Comparison of ENCODE assay signal across 35 cellular contexts in genomic region chr3:20154078-20154477, GRCh38.
"Had no signal": no experiment of that assay in that cellular context is flagged by ENCODE, and none has a peak within 500 bp of the region (broad histone marks: within the 10 kb centered on the region; RNA-seq: fewer than 3 reads in every experiment).

No MANE protein-coding gene starts in this region.

- H3K9me3 Mint-ChIP-seq: activated CD4-positive, alpha-beta memory T cell treated with anti-CD3 and anti-CD28 coated beads, Interleukin-2, amount 10 ng/mL, durations not matched to agents 7 days and 5 days; activated naive CD4-positive, alpha-beta T cell treated with anti-CD3 and anti-CD28 coated beads for 36 hours; activated naive CD4-positive, alpha-beta T cell treated with anti-CD3 and anti-CD28 coated beads, Interleukin-2, amount 50 U/mL, for 72 hours; activated T-helper 1 cell treated with anti-CD3 and anti-CD28 coated beads, Interleukin-12 subunit alpha, Interleukin-12 subunit beta, Interleukin-2, Interleukin-4 antibody, amounts not matched to agents 30 ng/mL and 10 ng/mL and 1 ng/mL, durations not matched to agents 14 hours and 24 hours and 36 hours; T-helper 1 cell treated with Interleukin-12 subunit alpha and Interleukin-12 subunit beta and Interleukin-4 antibody, amounts not matched to agents 30 μg/mL and 1 μg/mL, for 36 hours had no signal

- ATAC-seq: activated CD8-positive, alpha-beta memory T cell treated with anti-CD3 and anti-CD28 coated beads, Interleukin-2, amount 10 ng/mL, durations not matched to agents 7 days and 5 days; activated naive CD4-positive, alpha-beta T cell treated with anti-CD3 and anti-CD28 coated beads, Interleukin-2, amount 50 U/mL, for 72 hours; PC-3 had no signal

- H3K9me3 ChIP-seq: MG63, Peyer's patch, SJSA1, SK-N-SH had no signal

- DNase-seq: activated CD4-positive, alpha-beta memory T cell treated with anti-CD3 and anti-CD28 coated beads, Interleukin-2, amount 10 ng/mL, durations not matched to agents 7 days and 5 days; activated CD4-positive, alpha-beta T cell treated with anti-CD3 and anti-CD28 coated beads for 1 hour; activated CD4-positive, alpha-beta T cell treated with anti-CD3 and anti-CD28 coated beads for 48 hours; activated CD4-positive, CD25-positive, alpha-beta regulatory T cell; activated CD8-positive, alpha-beta memory T cell treated with anti-CD3 and anti-CD28 coated beads for 24 hours; activated CD8-positive, alpha-beta memory T cell treated with anti-CD3 and anti-CD28 coated beads, Interleukin-2, amount 10 ng/mL, durations not matched to agents 7 days and 5 days; activated CD8-positive, alpha-beta memory T cell treated with anti-CD3 and anti-CD28 coated beads, Interleukin-2, amount 50 U/mL, for 48 hours; activated gamma-delta T cell treated with Interleukin-2 at 50 U/mL for 16 hours; activated naive CD4-positive, alpha-beta T cell treated with anti-CD3 and anti-CD28 coated beads for 36 hours; amniotic stem cell; aorta; brain microvascular endothelial cell; central memory CD4-positive, alpha-beta T cell; Kasumi-1; MG63; NCI-H1048; NCI-H1105 treated with DMSO at 0.1 percent for 48 hours; NCI-H1436; NCI-H1694; NCI-H1930; NCI-H2081 treated with DMSO at 0.1 percent for 48 hours; NCI-H226; NCI-H446 treated with DMSO at 0.1 percent for 48 hours; NCI-H524; NCI-H69; PC-3; Peyer's patch; RPMI8226; SHP77 treated with DMSO at 0.1 percent for 48 hours; SK-N-SH; T-helper 9 cell had no signal

- H3K4me1 Mint-ChIP-seq: activated CD8-positive, alpha-beta memory T cell treated with anti-CD3 and anti-CD28 coated beads, Interleukin-2, amount 10 ng/mL, durations not matched to agents 7 days and 5 days had no signal

- H3K4me3 Mint-ChIP-seq: activated CD4-positive, alpha-beta memory T cell treated with anti-CD3 and anti-CD28 coated beads, Interleukin-2, amount 10 ng/mL, durations not matched to agents 7 days and 5 days; activated CD8-positive, alpha-beta memory T cell treated with anti-CD3 and anti-CD28 coated beads, Interleukin-2, amount 10 ng/mL, durations not matched to agents 7 days and 5 days; activated naive CD4-positive, alpha-beta T cell treated with anti-CD3 and anti-CD28 coated beads for 36 hours; activated T-helper 1 cell treated with anti-CD3 and anti-CD28 coated beads, Interleukin-12 subunit alpha, Interleukin-12 subunit beta, Interleukin-2, Interleukin-4 antibody, amounts not matched to agents 30 ng/mL and 10 ng/mL and 1 ng/mL, durations not matched to agents 14 hours and 24 hours and 36 hours; T-helper 1 cell treated with Interleukin-12 subunit alpha and Interleukin-12 subunit beta and Interleukin-4 antibody, amounts not matched to agents 30 μg/mL and 1 μg/mL, for 36 hours had no signal

- H3K27me3 Mint-ChIP-seq: activated CD4-positive, alpha-beta memory T cell treated with anti-CD3 and anti-CD28 coated beads, Interleukin-2, amount 10 ng/mL, durations not matched to agents 7 days and 5 days; activated CD8-positive, alpha-beta memory T cell treated with anti-CD3 and anti-CD28 coated beads, Interleukin-2, amount 10 ng/mL, durations not matched to agents 7 days and 5 days had no signal

- H3K27ac Mint-ChIP-seq: activated CD4-positive, alpha-beta memory T cell treated with anti-CD3 and anti-CD28 coated beads, Interleukin-2, amount 10 ng/mL, durations not matched to agents 7 days and 5 days; activated CD8-positive, alpha-beta memory T cell treated with anti-CD3 and anti-CD28 coated beads, Interleukin-2, amount 10 ng/mL, durations not matched to agents 7 days and 5 days; activated naive CD4-positive, alpha-beta T cell treated with anti-CD3 and anti-CD28 coated beads for 36 hours; activated naive CD4-positive, alpha-beta T cell treated with anti-CD3 and anti-CD28 coated beads, Interleukin-2, amount 50 U/mL, for 72 hours; activated T-helper 1 cell treated with anti-CD3 and anti-CD28 coated beads, Interleukin-12 subunit alpha, Interleukin-12 subunit beta, Interleukin-2, Interleukin-4 antibody, amounts not matched to agents 30 ng/mL and 10 ng/mL and 1 ng/mL, durations not matched to agents 14 hours and 24 hours and 36 hours; T-helper 1 cell treated with Interleukin-12 subunit alpha and Interleukin-12 subunit beta and Interleukin-4 antibody, amounts not matched to agents 30 μg/mL and 1 μg/mL, for 36 hours had no signal
